15 cellular contexts compared by ENCODE assay signal in genomic region chr20:48741669-48742068, GRCh38.
"Had no signal": no experiment of that assay in that cellular context is flagged by ENCODE, and none has a peak within 500 bp of the region (broad histone marks: within the 10 kb centered on the region; RNA-seq: fewer than 3 reads in every experiment).

No MANE protein-coding gene starts in this region.

- H3K4me3 ChIP-seq: heart left ventricle, lower lobe of right lung, testis, upper lobe of left lung had no signal

- DNase-seq: activated CD4-positive, alpha-beta T cell treated with anti-CD3 and anti-CD28 coated beads, Interleukin-2, amount 10 ng/mL, durations not matched to agents 24 days and 14 days; activated effector memory CD4-positive, alpha-beta T cell treated with Interleukin-2 at 50 U/mL for 16 hours; cerebellar nuclear complex; dermis blood vessel endothelial cell; heart left ventricle; left colon; lower lobe of right lung; SK-N-SH; stimulated activated CD4-positive, alpha-beta T cell treated with anti-CD3 and anti-CD28 coated beads, Interleukin-15, amount 100 ng/mL, for 24 hours; stimulated activated CD4-positive, alpha-beta T cell treated with anti-CD3 and anti-CD28 coated beads, Interleukin-4, amount 100 ng/mL, for 1 hour; stimulated activated naive CD4-positive, alpha-beta T cell treated with Interleukin-2 at 50 U/mL for 16 hours; testis; upper lobe of left lung had no signal

- ATAC-seq: heart left ventricle, left colon, lower lobe of right lung had no signal

- H3K27ac Mint-ChIP-seq: activated naive CD4-positive, alpha-beta T cell treated with anti-CD3 and anti-CD28 coated beads, Interleukin-2, amount 50 U/mL, for 24 hours; mesothelial cell of epicardium had no signal

- H3K9ac ChIP-seq: SK-N-SH had no signal

- H3K4me2 ChIP-seq: SK-N-SH had no signal

- H3K27me3 Mint-ChIP-seq: activated CD4-positive, alpha-beta T cell treated with anti-CD3 and anti-CD28 coated beads, Interleukin-2, amount 10 ng/mL, durations not matched to agents 24 days and 14 days; activated naive CD4-positive, alpha-beta T cell treated with anti-CD3 and anti-CD28 coated beads, Interleukin-2, amount 50 U/mL, for 24 hours had no signal

- H3K27ac ChIP-seq: heart left ventricle, lower lobe of right lung, testis, upper lobe of left lung had no signal

- H3K27me3 ChIP-seq: heart left ventricle, testis, upper lobe of left lung had no signal

- H3K9me3 ChIP-seq: heart left ventricle, lower lobe of right lung, SK-N-SH, testis, upper lobe of left lung had no signal

- H3K9me3 Mint-ChIP-seq: activated CD4-positive, alpha-beta T cell treated with anti-CD3 and anti-CD28 coated beads, Interleukin-2, amount 10 ng/mL, durations not matched to agents 24 days and 14 days; activated naive CD4-positive, alpha-beta T cell treated with anti-CD3 and anti-CD28 coated beads, Interleukin-2, amount 50 U/mL, for 24 hours; mesothelial cell of epicardium had no signal

- H3K4me3 Mint-ChIP-seq: activated CD4-positive, alpha-beta T cell treated with anti-CD3 and anti-CD28 coated beads, Interleukin-2, amount 10 ng/mL, durations not matched to agents 24 days and 14 days; activated naive CD4-positive, alpha-beta T cell treated with anti-CD3 and anti-CD28 coated beads, Interleukin-2, amount 50 U/mL, for 24 hours; mesothelial cell of epicardium had no signal
